Comparison of ENCODE assay signal across 12 cellular contexts in the genomic region with DNA sequence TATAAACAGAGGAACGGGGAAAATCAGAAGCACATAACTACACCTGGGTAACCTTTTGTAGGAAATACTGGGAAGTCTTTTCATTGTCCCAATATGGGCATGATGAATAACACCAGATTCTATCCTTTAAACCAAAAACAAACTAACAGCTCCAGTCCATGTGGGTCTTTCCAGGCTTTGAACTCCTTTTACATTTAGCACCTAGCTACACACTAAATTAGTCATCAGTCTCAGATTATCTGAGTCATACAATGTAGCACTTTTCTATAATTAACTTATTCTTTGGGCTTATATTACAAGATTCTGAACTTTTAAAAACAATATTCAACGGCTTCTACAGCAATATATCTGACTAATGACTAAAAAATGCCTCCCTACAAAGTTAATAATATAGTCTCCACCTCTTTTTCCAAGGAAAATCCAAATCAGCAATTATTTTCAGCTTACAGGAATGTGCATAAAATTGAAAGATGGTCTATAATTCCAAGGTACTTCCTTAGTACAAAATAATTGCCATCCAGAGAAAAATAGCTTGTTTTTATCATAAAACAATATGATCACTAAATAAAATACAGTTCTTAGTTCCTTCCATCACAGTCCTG. TPM values are rescaled to one million over a fixed set of nuclear protein-coding genes. Genes with fewer than 3 reads are reported as not detected.
DNase-seq lines count a peak whose midpoint lies in the region; ATAC-seq, FAIRE-seq and TF ChIP-seq lines count a peak whose summit lies in the region.
"Had no signal": no experiment of that assay in that cellular context is flagged by ENCODE, and none has a peak within 500 bp of the region (broad histone marks: within the 10 kb centered on the region; RNA-seq: fewer than 3 reads in every experiment).

No MANE protein-coding gene starts in this region.

- TF ChIP-seq POLR2A in A549 (IDR thresholded peaks at IDR 0.05; ENCODE audit: low read length): no peak

- no peaks in the 10 kb centered on the region for H3K36me3 ChIP-seq in mammary epithelial cell (ENCODE audit: insufficient read depth, low read length)

- TF ChIP-seq CTCF in A549 (IDR thresholded peaks at IDR 0.05) (no peak), mammary epithelial cell (conservative IDR thresholded peaks at IDR 0.05 in 1 of 2, IDR thresholded peaks at IDR 0.05 in 1 of 2; ENCODE audit: extremely low read depth in 1 of 2, insufficient read depth in 1 of 2, low read depth in 1 of 2, low read length in 2 of 2) (no peak)

- ATAC-seq in A549 (no peak), GM18870 (IDR thresholded peaks at IDR 0.05; ENCODE audit: unreplicated experiment) (peak; percentile 55), HG03175 (IDR thresholded peaks at IDR 0.05; ENCODE audit: unreplicated experiment) (peak; percentile 65), GM21526 (IDR thresholded peaks at IDR 0.05; ENCODE audit: low FRiP score, unreplicated experiment) (no peak)

- H3K4me2 ChIP-seq in A549: peak overlapping the region; percentile 7; the same call in 1 of the 3 replicates
- peak overlapping the region; percentile 15 for H3K4me2 ChIP-seq in mammary epithelial cell (ENCODE audit: insufficient read depth, low read depth, low read length)

- CTCF ChIA-PET in A549 (lab: Yijun Ruan, JAX): interaction anchor here (0.8 to 9.5 kb wide), 22 partner anchors 8 to 377 kb away, joined by 3 to 95 read pairs (median 4); partner anchors contain the start of genes LMO1 and STK33
- CTCF ChIA-PET in mammary epithelial cell (lab: Charles Lee; ENCODE audit: low non-redundant PET): interaction anchor here (0.6 to 1.0 kb wide), 2 partner anchors 201 to 394 kb away, joined by 3 to 4 read pairs; no protein-coding TSS in a partner anchor

- H3K27me3 ChIP-seq in mammary epithelial cell (ENCODE audit: insufficient read depth, low read length): no peaks in the 10 kb centered on the region

- no peak overlapping the region for H2AFZ ChIP-seq in mammary epithelial cell (ENCODE audit: low read depth, low read length)

- FAIRE-seq in A549 (lab: Jason Lieb, UNC): no peak

- POLR2A ChIA-PET in A549 (lab: Yijun Ruan, JAX): no interaction called here

- H3K4me3 ChIP-seq in A549: no peak overlapping the region
- H3K4me3 ChIP-seq in mammary epithelial cell (replicated peaks in 1 of 3; ENCODE audit: insufficient read depth in 1 of 3, low read depth in 2 of 3, low read length in 3 of 3): no peak overlapping the region

- no peaks in the 10 kb centered on the region for H3K9me3 ChIP-seq in A549
- H3K9me3 ChIP-seq in mammary epithelial cell (replicated peaks; ENCODE audit: insufficient read depth, low read length): no peaks in the 10 kb centered on the region

- in situ Hi-C loops in mammary epithelial cell (cut with MboI; ENCODE audit: low sequenced_read_pairs in 2 of 2): loop anchor here (10.0 kb wide), 1 partner anchor 343 kb away; no protein-coding TSS in a partner anchor

- H3K4me1 ChIP-seq in A549 (peaks cover 8% of the 10 kb centered on the region; the same call in 2 of the 3 replicates), mammary epithelial cell (ENCODE audit: insufficient read depth, low read length) (peaks cover 13% of the 10 kb centered on the region)

- WGBS in A549 (ENCODE audit: missing lambda C conversion rate): 35% methylated on average over 2 of the region's 2 CpGs
- 8% methylated on average over 2 of the region's 2 CpGs for WGBS in mammary epithelial cell (ENCODE audit: low coverage, missing lambda C conversion rate)

- no peak for TF ChIP-seq EP300 in A549 (IDR thresholded peaks at IDR 0.05)

- intact Hi-C loops in mammary epithelial cell (cut with micrococcal nuclease): loop anchor here (1.0 to 10.0 kb wide), 4 partner anchors 35 to 533 kb away; no protein-coding TSS in a partner anchor

- H3K9ac ChIP-seq in mammary epithelial cell (ENCODE audit: insufficient read depth, low read length): no peak overlapping the region

- dilution Hi-C loops in mammary epithelial cell (cut with HindIII; ENCODE audit: low sequenced_read_pairs): no loop called here

- DNase-seq in A549 (ENCODE audit: low read depth in 1 of 2, low spot score in 1 of 2) (no peak), mammary epithelial cell (peak; percentile 65), NCI-H226 (no peak), C1 segment of cervical spinal cord (lab: John Stamatoyannopoulos, UW) (no peak), putamen (ENCODE audit: low spot score) (no peak)
- DNase-seq: activated CD4-positive, alpha-beta T cell treated with anti-CD3 and anti-CD28 coated beads for 4 hours; activated naive CD4-positive, alpha-beta T cell; SHP77; stimulated activated CD4-positive, alpha-beta T cell treated with anti-CD3 and anti-CD28 coated beads, Interleukin-2, amount 100 ng/mL, for 48 hours had no signal

- no peaks in the 10 kb centered on the region for H4K20me1 ChIP-seq in mammary epithelial cell (ENCODE audit: insufficient read depth, low read length)

- no peak overlapping the region for H3K27ac ChIP-seq in A549
- H3K27ac ChIP-seq in mammary epithelial cell (ENCODE audit: insufficient read depth, low read depth, low read length): no peak overlapping the region

- no peaks in the 10 kb centered on the region for H3K79me2 ChIP-seq in mammary epithelial cell (ENCODE audit: insufficient read depth, low read length)

- TF ChIP-seq RAD21 in A549 (conservative IDR thresholded peaks at IDR 0.05 in 1 of 2, IDR thresholded peaks at IDR 0.05 in 1 of 2): no peak

- BruUV-seq in mammary epithelial cell (replicated peaks; lab: Mats Ljungman, UMichigan): no TSS peak

TF ChIP-seq in A549, 52 proteins besides CTCF, POLR2A, EP300 and RAD21:
- TF ChIP-seq FOXS1 (CRISPR knock-in tag; IDR thresholded peaks at IDR 0.05) (no peak), FOSL2 (IDR thresholded peaks at IDR 0.05) (no peak), FOSL2 (CRISPR knock-in tag; IDR thresholded peaks at IDR 0.05) (peak; percentile 47)

RNA-seq across cellular contexts. Expression of gene STK33, which starts 26.3 kb away (rescaled TPM):
- polyA plus RNA-seq in A549 (2011; rRNA removed) (4.4 and 5.8 TPM in 2 replicates), A549 (2017; fragmentation: RNase III; extraction: RNeasy Plus Mini Kit Qiagen cat#74134 plus additional on column Dnase treatment) (4.8 to 5.7 TPM (median 5.2 TPM) in 3 replicates), mammary epithelial cell (0.29 TPM)
- polyA plus RNA-seq in A549 (2012; cell fraction: cytosol; rRNA removed): 1.5 and 2.1 TPM in 2 replicates
- 2.4 and 3.5 TPM in 2 replicates for polyA plus RNA-seq in A549 (2012; cell fraction: nucleus; rRNA removed)
- 2.0 and 2.6 TPM in 2 replicates for polyA minus RNA-seq in A549 (2011; rRNA and poly(A)+ RNA removed)
- under 1 TPM in 1 of 2 donors, not detected in 1; 0.17 TPM for total RNA-seq in mammary epithelial cell
- not detected for polyA minus RNA-seq in mammary epithelial cell

Comparison
In these comparisons a context has a peak if more than half of its experiments do, and no peak if none do; other contexts are left out.
1. ATAC-seq: peak in GM18870 (single experiment) and HG03175 (single experiment); none in A549 (0 of 2) and GM21526 (single experiment).